In genomic region chr15:69454953-69455352, GRCh38 we compare ENCODE assay signal across 9 cellular contexts. TPM values are rescaled to one million over a fixed set of nuclear protein-coding genes. Genes with fewer than 3 reads are reported as not detected.
DNase-seq lines count a peak whose midpoint lies in the region; ATAC-seq and TF ChIP-seq lines count a peak whose summit lies in the region.
"Had no signal": no experiment of that assay in that cellular context is flagged by ENCODE, and none has a peak within 500 bp of the region (broad histone marks: within the 10 kb centered on the region; RNA-seq: fewer than 3 reads in every experiment).

No MANE protein-coding gene starts in this region.

- WGBS in aorta, 2 donors, result 13 to 15% methylated on average over 5 of the region's 5 CpGs

- ATAC-seq in left colon (no peak), aorta (ENCODE audit: low FRiP score) (no peak)

- H3K36me3 ChIP-seq in BLaER1 (peaks cover 45% of the 10 kb centered on the region), aorta (ENCODE audit: control insufficient read depth in 1 of 2, insufficient read depth in 2 of 2, low read length in 1 of 2) (peaks cover 0 to 5% of the 10 kb centered on the region in 2 donors)

- no peaks in the 10 kb centered on the region for H3K9me3 Mint-ChIP-seq in mesothelial cell of epicardium

- H3K27me3 ChIP-seq in BLaER1 (no peaks in the 10 kb centered on the region), HL-60 (ENCODE audit: insufficient read depth, poor library complexity, severe bottlenecking) (no peaks in the 10 kb centered on the region), aorta (ENCODE audit: control insufficient read depth in 1 of 2, insufficient read depth in 2 of 2, low read length in 1 of 2) (no peaks in the 10 kb centered on the region)

- H3K9ac ChIP-seq in BLaER1, result no peak overlapping the region

- peaks cover 15% of the 10 kb centered on the region for H3K36me3 Mint-ChIP-seq in mesothelial cell of epicardium

- peaks cover 34% of the 10 kb centered on the region for H3K4me1 Mint-ChIP-seq in mesothelial cell of epicardium

- intact Hi-C loops in left colon (cut with DNase I, micrococcal nuclease) (no loop called here), aorta (cut with DNase I) (no loop called here)

- H3K4me3 Mint-ChIP-seq in mesothelial cell of epicardium, result peak overlapping the region; percentile 92

- H3K27ac ChIP-seq in BLaER1 (no peak overlapping the region), HL-60 (replicated peaks) (no peak overlapping the region; the same call in 1 of the 2 replicates), aorta (ENCODE audit: low read depth in 1 of 2, low read length in 2 of 2) (no peak overlapping the region)

- peak overlapping the region; percentile 85 for H3K4me3 ChIP-seq in BLaER1
- peak overlapping the region; percentile 75 for H3K4me3 ChIP-seq in HL-60 (replicated peaks; ENCODE audit: insufficient read depth, low read length)
- H3K4me3 ChIP-seq in astrocyte of the cerebellum (ENCODE audit: low read depth, low read length), result peak overlapping the region; percentile 91
- peak overlapping the region in 1 of 2 donors; percentile 95 for H3K4me3 ChIP-seq in aorta (ENCODE audit: low read length in 2 of 2)

- H4K20me1 ChIP-seq in BLaER1, result peaks cover 59% of the 10 kb centered on the region

- DNase-seq in HL-60 (ENCODE audit: low read depth in 1 of 2, low spot score in 1 of 2) (peak in 1 of 2 experiments; percentile 63), astrocyte of the cerebellum (ENCODE audit: low read depth) (no peak), mesothelial cell of epicardium (ENCODE audit: low spot score in 2 of 2, unreplicated experiment in 2 of 2) (no peak), SIG-M5 (lab: John Stamatoyannopoulos, UW) (no peak), GM03348 (ENCODE audit: low spot score) (no peak), left colon (no peak), aorta (no peak)
- DNase-seq: NCI-H226 had no signal

- TF ChIP-seq CTCF in HL-60 (IDR thresholded peaks at IDR 0.05; ENCODE audit: insufficient read depth, low read length) (no peak), astrocyte of the cerebellum (IDR thresholded peaks at IDR 0.05; ENCODE audit: low read depth, low read length, missing control alignments) (no peak), mesothelial cell of epicardium (IDR thresholded peaks at IDR 0.05; ENCODE audit: unreplicated experiment) (no peak)

- no peaks in the 10 kb centered on the region for H3K27me3 Mint-ChIP-seq in mesothelial cell of epicardium (ENCODE audit: low read depth)

- in situ Hi-C loops in astrocyte of the cerebellum (cut with HindIII; ENCODE audit: low sequenced_read_pairs), result no loop called here

- H3K4me1 ChIP-seq in BLaER1 (peaks cover 27% of the 10 kb centered on the region), aorta (ENCODE audit: control insufficient read depth in 1 of 2, insufficient read depth in 2 of 2, low read length in 2 of 2) (peaks cover 0 to 2% of the 10 kb centered on the region in 2 donors)

- peak overlapping the region; percentile 47 for H3K27ac Mint-ChIP-seq in mesothelial cell of epicardium

- H3K9me3 ChIP-seq in BLaER1, result no peaks in the 10 kb centered on the region
- no peaks in the 10 kb centered on the region for H3K9me3 ChIP-seq in aorta (ENCODE audit: control insufficient read depth, low read length)

- H3K4me2 ChIP-seq in BLaER1, result peak overlapping the region; percentile 87

RNA-seq across cellular contexts. Expression of gene RPLP1, which starts 2.3 kb away (rescaled TPM):
- total RNA-seq in mesothelial cell of epicardium (1,296 to 1,333 TPM (median 1,329 TPM) in 3 replicates), left colon (1,000 to 10,000 TPM; 1,228 to 1,338 TPM), aorta (1,000 to 10,000 TPM; 1,445 to 1,646 TPM)
- 1,000 to 10,000 TPM; 2,598 to 3,346 TPM for polyA plus RNA-seq in aorta

RNA-seq across cellular contexts. Expression of gene KIF23, which starts 40.8 kb away (rescaled TPM):
- total RNA-seq in mesothelial cell of epicardium (37.8 to 43.5 TPM (median 38.7 TPM) in 3 replicates), left colon (1 to 10 TPM; 4.0 to 8.7 TPM), aorta (1 to 10 TPM; 3.3 to 5.8 TPM)
- polyA plus RNA-seq in aorta, result 1 to 10 TPM; 2.8 to 4.8 TPM
